ENCODE assay signal across 8 cellular contexts in genomic region chr6:33247977-33248642, GRCh38. TPM values are rescaled to one million over a fixed set of nuclear protein-coding genes. Genes with fewer than 3 reads are reported as not detected.
A peak's percentile ranks its signal among the peaks of the same experiment; 100 is the strongest.
DNase-seq lines count a peak whose midpoint lies in the region; ATAC-seq, FAIRE-seq and TF ChIP-seq lines count a peak whose summit lies in the region.

No MANE protein-coding gene starts in this region.

- H3K27me3 ChIP-seq in pancreas: no peaks in the 10 kb centered on the region
- H3K27me3 ChIP-seq in thymus (ENCODE audit: control insufficient read depth, insufficient read depth): peaks cover 2% of the 10 kb centered on the region

- no peaks in the 10 kb centered on the region for H3K9me3 Mint-ChIP-seq in activated naive CD8-positive, alpha-beta T cell treated with anti-CD3 and anti-CD28 coated beads, Interleukin-2, amount 50 U/mL, for 24 hours

- H3K4me1 ChIP-seq in pancreas: peaks cover 0 to 6% (median 0%) of the 10 kb centered on the region in 3 donors
- peaks cover 9% of the 10 kb centered on the region for H3K4me1 ChIP-seq in thymus (ENCODE audit: control insufficient read depth, insufficient read depth, low read length)

- no peak for FAIRE-seq in pancreas (lab: Jason Lieb, UNC)

- H3K36me3 ChIP-seq in pancreas (no peaks in the 10 kb centered on the region), thymus (ENCODE audit: control insufficient read depth, insufficient read depth) (peaks cover 16% of the 10 kb centered on the region)

- H3K4me3 Mint-ChIP-seq in activated naive CD8-positive, alpha-beta T cell treated with anti-CD3 and anti-CD28 coated beads, Interleukin-2, amount 50 U/mL, for 24 hours: peak overlapping the region; percentile 90

- H3K27ac ChIP-seq in pancreas: peak overlapping the region; percentile 61 to 82 (median 72)
- peak overlapping the region; percentile 98 for H3K27ac ChIP-seq in thymus (ENCODE audit: low read depth)

- DNase-seq in DMS 273 treated with DMSO at 0.1 percent for 48 hours (lab: John Stamatoyannopoulos, UW): peak; percentile 72
- DNase-seq in HFF-Myc (ENCODE audit: extremely low read depth, low read depth): peak; percentile 77
- peak; percentile 40 for DNase-seq in NCI-H1436 treated with DMSO at 0.1 percent for 48 hours (lab: John Stamatoyannopoulos, UW)
- peak; percentile 49 to 79 for DNase-seq in SW 1271 (lab: John Stamatoyannopoulos, UW)
- DNase-seq in activated naive CD8-positive, alpha-beta T cell treated with anti-CD3 and anti-CD28 coated beads, Interleukin-2, amount 50 U/mL, for 24 hours: peak; percentile 95
- peak; percentile 92 for DNase-seq in Right ventricle myocardium superior
- DNase-seq in pancreas: peak; percentile 80 to 98 (median 92)

- H3K27ac Mint-ChIP-seq in activated naive CD8-positive, alpha-beta T cell treated with anti-CD3 and anti-CD28 coated beads, Interleukin-2, amount 50 U/mL, for 24 hours: peak overlapping the region; percentile 94

- H3K27me3 Mint-ChIP-seq in activated naive CD8-positive, alpha-beta T cell treated with anti-CD3 and anti-CD28 coated beads, Interleukin-2, amount 50 U/mL, for 24 hours: peaks cover 5% of the 10 kb centered on the region

- intact Hi-C loops in Right ventricle myocardium superior (cut with DNase I): loop anchor here (5.0 kb wide), 4 partner anchors 41 to 236 kb away; partner anchors contain the start of gene RING1
- intact Hi-C loops in pancreas (cut with DNase I): loop anchor here in 2 of 3 donors (5.0 kb wide), 2 partner anchors 86 to 236 kb away; no protein-coding TSS in a partner anchor

- WGBS in pancreas, 2 donors: 4 to 7% methylated on average over 24 to 28 of the region's 28 CpGs
- 2% methylated on average over 28 of the region's 28 CpGs for WGBS in thymus

- peak overlapping the region; percentile 59 for H3K4me3 ChIP-seq in HFF-Myc (replicated peaks; ENCODE audit: low read depth, low read length)
- H3K4me3 ChIP-seq in pancreas: peak overlapping the region; percentile 6 to 54 (median 34)
- peak overlapping the region; percentile 61 for H3K4me3 ChIP-seq in thymus (ENCODE audit: low read length)

- H3K9me3 ChIP-seq in pancreas (no peaks in the 10 kb centered on the region), thymus (ENCODE audit: control insufficient read depth) (no peaks in the 10 kb centered on the region)

- H3K4me1 Mint-ChIP-seq in activated naive CD8-positive, alpha-beta T cell treated with anti-CD3 and anti-CD28 coated beads, Interleukin-2, amount 50 U/mL, for 24 hours: peaks cover 44% of the 10 kb centered on the region

- ATAC-seq in activated naive CD8-positive, alpha-beta T cell treated with anti-CD3 and anti-CD28 coated beads, Interleukin-2, amount 50 U/mL, for 24 hours: peak; percentile 41
- ATAC-seq in Right ventricle myocardium superior (ENCODE audit: poor library complexity) (peak; percentile 79), pancreas (peak; percentile 75 to 91 (median 80))

- peaks cover 24% of the 10 kb centered on the region for H3K36me3 Mint-ChIP-seq in activated naive CD8-positive, alpha-beta T cell treated with anti-CD3 and anti-CD28 coated beads, Interleukin-2, amount 50 U/mL, for 24 hours (ENCODE audit: low read depth)

- TF ChIP-seq CTCF in HFF-Myc (IDR thresholded peaks at IDR 0.05; ENCODE audit: low read depth, low read length, missing control alignments): peak; percentile 83
- peak; percentile 90 to 97 (median 96) for TF ChIP-seq CTCF in pancreas (IDR thresholded peaks at IDR 0.05)

RNA-seq across cellular contexts. Expression of gene VPS52, which starts 23.6 kb away (rescaled TPM):
- total RNA-seq in Right ventricle myocardium superior (30.4 TPM), pancreas (10 to 100 TPM; 23.2 to 37.5 (median 24.8) TPM)
- polyA plus RNA-seq in pancreas (10 to 100 TPM; 50.1 to 62.2 TPM), thymus (59.0 TPM)

RNA-seq across cellular contexts. Expression of gene RPS18, which starts 23.8 kb away (rescaled TPM):
- total RNA-seq in Right ventricle myocardium superior: 863 TPM
- total RNA-seq in pancreas: 1,000 to 10,000 TPM; 1,052 to 2,464 (median 1,700) TPM
- 1,000 to 10,000 TPM; 2,817 to 3,510 TPM for polyA plus RNA-seq in pancreas
- 5,710 TPM for polyA plus RNA-seq in thymus

RNA-seq across cellular contexts. Expression of gene B3GALT4, which starts 28.8 kb away (rescaled TPM):
- total RNA-seq in Right ventricle myocardium superior (8.3 TPM), pancreas (1 to 10 TPM; 2.1 to 5.4 (median 2.6) TPM)
- polyA plus RNA-seq in pancreas (1 to 10 TPM; 5.6 to 8.7 TPM), thymus (14.9 TPM)

RNA-seq across cellular contexts. Expression of gene RING1, which starts 39.8 kb away (rescaled TPM):
- total RNA-seq in Right ventricle myocardium superior: 26.4 TPM
- total RNA-seq in pancreas: 10 to 100 TPM; 15.0 to 28.0 (median 20.1) TPM
- 10 to 100 TPM; 47.4 to 57.6 TPM for polyA plus RNA-seq in pancreas
- polyA plus RNA-seq in thymus: 62.6 TPM

RNA-seq across cellular contexts. Expression of gene WDR46, which starts 40.9 kb away (rescaled TPM):
- total RNA-seq in Right ventricle myocardium superior (12.8 TPM), pancreas (10 to 100 TPM; 17.7 to 28.8 (median 26.2) TPM)
- polyA plus RNA-seq in pancreas (10 to 100 TPM; 90.1 to 96.8 TPM), thymus (68.6 TPM)

Comparison
In these comparisons a context has a peak if more than half of its experiments do, and no peak if none do; other contexts are left out.
1. Peak in every context shown above with its lines: DNase-seq, ATAC-seq, H3K4me3 ChIP-seq and H3K27ac ChIP-seq.
2. DNase-seq: peak in every context shown above with its lines; median percentile 95 in activated naive CD8-positive, alpha-beta T cell treated with anti-CD3 and anti-CD28 coated beads, Interleukin-2, amount 50 U/mL, for 24 hours; 92 in Right ventricle myocardium superior; 92 in pancreas; 77 in HFF-Myc; 72 in DMS 273 treated with DMSO at 0.1 percent for 48 hours; 64 in SW 1271; 40 in NCI-H1436 treated with DMSO at 0.1 percent for 48 hours.